In genomic region chr10:5545778-5546710, GRCh38 we compare ENCODE assay signal across 9 cellular contexts. TPM values are rescaled to one million over a fixed set of nuclear protein-coding genes. Genes with fewer than 3 reads are reported as not detected.
DNase-seq lines count a peak whose midpoint lies in the region; ATAC-seq and TF ChIP-seq lines count a peak whose summit lies in the region.
"Had no signal": no experiment of that assay in that cellular context is flagged by ENCODE, and none has a peak within 500 bp of the region (broad histone marks: within the 10 kb centered on the region; RNA-seq: fewer than 3 reads in every experiment).

No MANE protein-coding gene starts in this region.

- no peaks in the 10 kb centered on the region for H3K36me3 Mint-ChIP-seq in activated T-helper 17 cell treated with anti-CD3 and anti-CD28 coated beads, Interleukin-2, amount 50 U/mL, for 72 hours (ENCODE audit: low read depth)

- H3K4me3 ChIP-seq in neutrophil (ENCODE audit: low read depth in 1 of 2, low read length in 1 of 2): no peak overlapping the region
- H3K4me3 ChIP-seq: SK-N-MC had no signal

- H3K4me1 Mint-ChIP-seq in activated T-helper 17 cell treated with anti-CD3 and anti-CD28 coated beads, Interleukin-2, amount 50 U/mL, for 72 hours: no peaks in the 10 kb centered on the region

- no peak overlapping the region for H3K4me3 Mint-ChIP-seq in activated T-helper 17 cell treated with anti-CD3 and anti-CD28 coated beads, Interleukin-2, amount 50 U/mL, for 72 hours

- no peaks in the 10 kb centered on the region for H3K9me3 ChIP-seq in neutrophil

- no peak overlapping the region for H3K27ac Mint-ChIP-seq in activated T-helper 17 cell treated with anti-CD3 and anti-CD28 coated beads, Interleukin-2, amount 50 U/mL, for 72 hours

- peaks cover 4% of the 10 kb centered on the region for H3K9me3 Mint-ChIP-seq in activated T-helper 17 cell treated with anti-CD3 and anti-CD28 coated beads, Interleukin-2, amount 50 U/mL, for 72 hours

- H3K27me3 Mint-ChIP-seq in activated T-helper 17 cell treated with anti-CD3 and anti-CD28 coated beads, Interleukin-2, amount 50 U/mL, for 72 hours: no peaks in the 10 kb centered on the region

- peak overlapping the region; percentile 79 for H3K27ac ChIP-seq in neutrophil
- H3K27ac ChIP-seq: SK-N-MC had no signal

- no peaks in the 10 kb centered on the region for H3K36me3 ChIP-seq in neutrophil

- H3K4me1 ChIP-seq in neutrophil (ENCODE audit: control insufficient read depth in 1 of 2, insufficient read depth in 1 of 2, low read depth in 1 of 2, low read length in 1 of 2): peaks cover 59 to 64% of the 10 kb centered on the region in 2 experiments

- no peaks in the 10 kb centered on the region for H3K27me3 ChIP-seq in neutrophil

- no peak for ATAC-seq in activated T-helper 17 cell treated with anti-CD3 and anti-CD28 coated beads, Interleukin-2, amount 50 U/mL, for 72 hours (replicated peaks)
- no peak for ATAC-seq in GM21390 (IDR thresholded peaks at IDR 0.05; ENCODE audit: unreplicated experiment)

- no peak for TF ChIP-seq CTCF in neutrophil (IDR thresholded peaks at IDR 0.05)

- peak; percentile 90 for DNase-seq in AG08396 (ENCODE audit: low spot score)
- DNase-seq in NCI-H748 treated with DMSO at 0.1 percent for 48 hours (lab: John Stamatoyannopoulos, UW): peak; percentile 3
- peak; percentile 68 for DNase-seq in fibroblast of gingiva (ENCODE audit: low read depth)
- no peak for DNase-seq in Kasumi-1 (lab: John Stamatoyannopoulos, UW)
- DNase-seq in NCI-H128 (lab: John Stamatoyannopoulos, UW; ENCODE audit: unreplicated experiment): no peak

RNA-seq across cellular contexts. Expression of gene CALML3, which starts 21.3 kb away (rescaled TPM):
- not detected for total RNA-seq in activated T-helper 17 cell treated with anti-CD3 and anti-CD28 coated beads, Interleukin-2, amount 50 U/mL, for 72 hours

RNA-seq across cellular contexts. Expression of gene CALML5, which starts 46.7 kb away (rescaled TPM):
- total RNA-seq in activated T-helper 17 cell treated with anti-CD3 and anti-CD28 coated beads, Interleukin-2, amount 50 U/mL, for 72 hours: not detected

Comparison
In these comparisons a context has a peak if more than half of its experiments do, and no peak if none do; other contexts are left out.
1. DNase-seq: peak in AG08396 (single experiment), NCI-H748 treated with DMSO at 0.1 percent for 48 hours (single experiment) and fibroblast of gingiva (single experiment); none in Kasumi-1 (0 of 2) and NCI-H128 (single experiment).